Comparison of ENCODE assay signal across 27 cellular contexts in the genomic region with DNA sequence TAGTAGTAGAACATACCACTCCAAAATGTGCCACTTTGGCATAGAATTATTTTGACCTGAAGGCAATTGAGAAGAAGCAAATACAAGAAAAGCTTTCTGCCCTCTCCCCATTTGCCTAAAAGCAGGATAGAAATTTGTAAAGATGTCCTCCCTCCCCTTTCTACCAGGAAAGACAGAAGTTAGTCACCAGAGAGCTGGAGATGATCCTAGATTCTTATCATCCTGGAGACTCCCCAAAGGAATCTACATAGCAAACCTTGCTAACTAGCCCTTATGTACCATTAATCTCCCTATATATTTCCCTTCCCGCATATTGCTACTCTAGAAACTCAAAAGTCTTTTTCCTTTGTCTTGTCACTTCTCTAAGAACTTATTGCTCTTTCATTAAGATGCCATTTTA. TPM values are rescaled to one million over a fixed set of nuclear protein-coding genes. Genes with fewer than 3 reads are reported as not detected.
A peak's percentile ranks its signal among the peaks of the same experiment; 100 is the strongest.
DNase-seq lines count a peak whose midpoint lies in the region; ATAC-seq and TF ChIP-seq lines count a peak whose summit lies in the region.
"Had no signal": no experiment of that assay in that cellular context is flagged by ENCODE, and none has a peak within 500 bp of the region (broad histone marks: within the 10 kb centered on the region; RNA-seq: fewer than 3 reads in every experiment).

No MANE protein-coding gene starts in this region.

- no peak overlapping the region for H3K4me3 Mint-ChIP-seq in HFFc6
- H3K4me3 Mint-ChIP-seq: CD4-positive, alpha-beta memory T cell; IgD-negative memory B cell had no signal

- no peaks in the 10 kb centered on the region for H3K36me3 Mint-ChIP-seq in HFFc6 (ENCODE audit: low read depth)
- H3K36me3 Mint-ChIP-seq: CD4-positive, alpha-beta memory T cell; IgD-negative memory B cell had no signal

- H3K4me1 Mint-ChIP-seq in HFFc6 (ENCODE audit: low read depth): no peaks in the 10 kb centered on the region
- H3K4me1 Mint-ChIP-seq: CD4-positive, alpha-beta memory T cell had no signal

- H2AFZ ChIP-seq in parathyroid adenoma: peak overlapping the region; percentile 10

- H3K27me3 ChIP-seq in parathyroid adenoma (ENCODE audit: control insufficient read depth, insufficient read depth, low read length): no peaks in the 10 kb centered on the region
- H3K27me3 ChIP-seq: BLaER1 treated with 17β-estradiol and CSF1 and Interleukin-3, amounts not matched to agents 10 nM and 100 nM; SJCRH30 had no signal

- peaks cover 8% of the 10 kb centered on the region for H3K9me3 Mint-ChIP-seq in HFFc6

- H3K27ac Mint-ChIP-seq in HFFc6: no peak overlapping the region
- H3K27ac Mint-ChIP-seq: CD4-positive, alpha-beta memory T cell; IgD-negative memory B cell had no signal

- H3K79me2 ChIP-seq in parathyroid adenoma: no peaks in the 10 kb centered on the region

- H3K9me3 ChIP-seq in parathyroid adenoma (ENCODE audit: control insufficient read depth, low read length): no peaks in the 10 kb centered on the region
- H3K9me3 ChIP-seq: SJCRH30 had no signal

- H3K27me3 Mint-ChIP-seq in HFFc6 (ENCODE audit: insufficient read depth): peaks cover 18% of the 10 kb centered on the region

- peak; percentile 62 for DNase-seq in AG08395 (ENCODE audit: low spot score)
- peak; percentile 42 for DNase-seq in HFFc6
- no peak for DNase-seq in epidermal melanocyte (ENCODE audit: insufficient read length, low spot score)
- DNase-seq in stimulated activated CD4-positive, alpha-beta T cell treated with anti-CD3 and anti-CD28 coated beads, Interleukin-2, amount 100 ng/mL, for 24 hours: no peak
- no peak for DNase-seq in NCI-H2029 (lab: John Stamatoyannopoulos, UW)
- DNase-seq: 8988T; AML-193; CD4-positive, alpha-beta memory T cell; COR-L47; DMS53; GDM1; HCEC 1CT; NCI-H1092; NCI-H1417 treated with DMSO at 0.1 percent for 48 hours; NCI-H187; NCI-H2171 treated with DMSO at 0.1 percent for 48 hours; NCI-H524 treated with DMSO at 0.1 percent for 48 hours; NCI-H774; SJCRH30 had no signal

- no peak overlapping the region for H3K4me3 ChIP-seq in parathyroid adenoma (ENCODE audit: low read depth, low read length)
- H3K4me3 ChIP-seq: BLaER1 treated with 17β-estradiol and CSF1 and Interleukin-3, amounts not matched to agents 10 nM and 100 nM; SJCRH30 had no signal

- ATAC-seq in SK-N-SH treated with all-trans-retinoic acid at 6 μM for 48 hours: peak; percentile 52; the same call in 2 of the 3 replicates
- ATAC-seq: Right ventricle myocardium inferior had no signal

- no peak overlapping the region for H3K9ac ChIP-seq in parathyroid adenoma
- H3K9ac ChIP-seq: BLaER1 treated with 17β-estradiol and CSF1 and Interleukin-3, amounts not matched to agents 10 nM and 100 nM; KMS-11 had no signal

- H3K27ac ChIP-seq in parathyroid adenoma: no peak overlapping the region
- H3K27ac ChIP-seq: BLaER1 treated with 17β-estradiol and CSF1 and Interleukin-3, amounts not matched to agents 10 nM and 100 nM; HL-60; KMS-11; SJCRH30 had no signal

- peaks cover 13% of the 10 kb centered on the region for H3K4me1 ChIP-seq in parathyroid adenoma
- H3K4me1 ChIP-seq: SJCRH30 had no signal

- peak overlapping the region; percentile 29 for H3K4me2 ChIP-seq in parathyroid adenoma (ENCODE audit: low read length)
- H3K4me2 ChIP-seq: KMS-11 had no signal

- TF ChIP-seq CTCF in HFFc6 (IDR thresholded peaks at IDR 0.05): no peak
- no peak for TF ChIP-seq CTCF in parathyroid adenoma (IDR thresholded peaks at IDR 0.05)

- no peaks in the 10 kb centered on the region for H3K36me3 ChIP-seq in parathyroid adenoma (ENCODE audit: control insufficient read depth, insufficient read depth, low read length)
- H3K36me3 ChIP-seq: BLaER1 treated with 17β-estradiol and CSF1 and Interleukin-3, amounts not matched to agents 10 nM and 100 nM; SJCRH30 had no signal

TF ChIP-seq in SK-N-SH treated with all-trans-retinoic acid at 6 μM for 48 hours, 23 proteins besides CTCF, POLR2A, EP300 and RAD21:
- no peak for TF ChIP-seq ESRRG (CRISPR knock-in tag; IDR thresholded peaks at IDR 0.05)
- TF ChIP-seq, protein P1, sequence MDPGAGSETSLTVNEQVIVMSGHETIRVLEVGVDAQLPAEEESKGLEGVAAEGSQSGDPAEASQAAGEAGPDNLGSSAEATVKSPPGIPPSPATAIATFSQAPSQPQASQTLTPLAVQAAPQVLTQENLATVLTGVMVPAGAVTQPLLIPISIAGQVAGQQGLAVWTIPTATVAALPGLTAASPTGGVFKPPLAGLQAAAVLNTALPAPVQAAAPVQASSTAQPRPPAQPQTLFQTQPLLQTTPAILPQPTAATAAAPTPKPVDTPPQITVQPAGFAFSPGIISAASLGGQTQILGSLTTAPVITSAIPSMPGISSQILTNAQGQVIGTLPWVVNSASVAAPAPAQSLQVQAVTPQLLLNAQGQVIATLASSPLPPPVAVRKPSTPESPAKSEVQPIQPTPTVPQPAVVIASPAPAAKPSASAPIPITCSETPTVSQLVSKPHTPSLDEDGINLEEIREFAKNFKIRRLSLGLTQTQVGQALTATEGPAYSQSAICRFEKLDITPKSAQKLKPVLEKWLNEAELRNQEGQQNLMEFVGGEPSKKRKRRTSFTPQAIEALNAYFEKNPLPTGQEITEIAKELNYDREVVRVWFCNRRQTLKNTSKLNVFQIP (CRISPR knock-in tag; IDR thresholded peaks at IDR 0.05; ENCODE audit: borderline replicate concordance, low read depth): no peak
- no peak for TF ChIP-seq CSDC2 (CRISPR knock-in tag; IDR thresholded peaks at IDR 0.05)
- no peak for TF ChIP-seq TCF4 (CRISPR knock-in tag; IDR thresholded peaks at IDR 0.05; ENCODE audit: borderline replicate concordance)
- TF ChIP-seq RARB (CRISPR knock-in tag; IDR thresholded peaks at IDR 0.05): no peak
- TF ChIP-seq ZNF565 (CRISPR knock-in tag; conservative IDR thresholded peaks at IDR 0.05; ENCODE audit: low read depth): no peak
- TF ChIP-seq, protein P2, sequence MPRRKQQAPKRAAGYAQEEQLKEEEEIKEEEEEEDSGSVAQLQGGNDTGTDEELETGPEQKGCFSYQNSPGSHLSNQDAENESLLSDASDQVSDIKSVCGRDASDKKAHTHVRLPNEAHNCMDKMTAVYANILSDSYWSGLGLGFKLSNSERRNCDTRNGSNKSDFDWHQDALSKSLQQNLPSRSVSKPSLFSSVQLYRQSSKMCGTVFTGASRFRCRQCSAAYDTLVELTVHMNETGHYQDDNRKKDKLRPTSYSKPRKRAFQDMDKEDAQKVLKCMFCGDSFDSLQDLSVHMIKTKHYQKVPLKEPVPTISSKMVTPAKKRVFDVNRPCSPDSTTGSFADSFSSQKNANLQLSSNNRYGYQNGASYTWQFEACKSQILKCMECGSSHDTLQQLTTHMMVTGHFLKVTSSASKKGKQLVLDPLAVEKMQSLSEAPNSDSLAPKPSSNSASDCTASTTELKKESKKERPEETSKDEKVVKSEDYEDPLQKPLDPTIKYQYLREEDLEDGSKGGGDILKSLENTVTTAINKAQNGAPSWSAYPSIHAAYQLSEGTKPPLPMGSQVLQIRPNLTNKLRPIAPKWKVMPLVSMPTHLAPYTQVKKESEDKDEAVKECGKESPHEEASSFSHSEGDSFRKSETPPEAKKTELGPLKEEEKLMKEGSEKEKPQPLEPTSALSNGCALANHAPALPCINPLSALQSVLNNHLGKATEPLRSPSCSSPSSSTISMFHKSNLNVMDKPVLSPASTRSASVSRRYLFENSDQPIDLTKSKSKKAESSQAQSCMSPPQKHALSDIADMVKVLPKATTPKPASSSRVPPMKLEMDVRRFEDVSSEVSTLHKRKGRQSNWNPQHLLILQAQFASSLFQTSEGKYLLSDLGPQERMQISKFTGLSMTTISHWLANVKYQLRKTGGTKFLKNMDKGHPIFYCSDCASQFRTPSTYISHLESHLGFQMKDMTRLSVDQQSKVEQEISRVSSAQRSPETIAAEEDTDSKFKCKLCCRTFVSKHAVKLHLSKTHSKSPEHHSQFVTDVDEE (CRISPR knock-in tag; IDR thresholded peaks at IDR 0.05): no peak
- no peak for TF ChIP-seq ZFP30 (CRISPR knock-in tag; IDR thresholded peaks at IDR 0.05)
- no peak for TF ChIP-seq BACH2 (CRISPR knock-in tag; IDR thresholded peaks at IDR 0.05; ENCODE audit: borderline replicate concordance)
- no peak for TF ChIP-seq ZFP3 (CRISPR knock-in tag; IDR thresholded peaks at IDR 0.05)
- no peak for TF ChIP-seq GLIS3 (CRISPR knock-in tag; IDR thresholded peaks at IDR 0.05)
- no peak for TF ChIP-seq OSR1 (CRISPR knock-in tag; IDR thresholded peaks at IDR 0.05)
- TF ChIP-seq ZNF70 (CRISPR knock-in tag; IDR thresholded peaks at IDR 0.05): no peak
- no peak for TF ChIP-seq ISL1 (CRISPR knock-in tag; IDR thresholded peaks at IDR 0.05)
- no peak for TF ChIP-seq PPARA (CRISPR knock-in tag; IDR thresholded peaks at IDR 0.05; ENCODE audit: borderline replicate concordance)
- TF ChIP-seq ZC3H10 (CRISPR knock-in tag; IDR thresholded peaks at IDR 0.05): no peak
- TF ChIP-seq TOX (CRISPR knock-in tag; IDR thresholded peaks at IDR 0.05; ENCODE audit: borderline replicate concordance): no peak
- no peak for TF ChIP-seq ZNF8 (CRISPR knock-in tag; IDR thresholded peaks at IDR 0.05)
- TF ChIP-seq, protein P3, sequence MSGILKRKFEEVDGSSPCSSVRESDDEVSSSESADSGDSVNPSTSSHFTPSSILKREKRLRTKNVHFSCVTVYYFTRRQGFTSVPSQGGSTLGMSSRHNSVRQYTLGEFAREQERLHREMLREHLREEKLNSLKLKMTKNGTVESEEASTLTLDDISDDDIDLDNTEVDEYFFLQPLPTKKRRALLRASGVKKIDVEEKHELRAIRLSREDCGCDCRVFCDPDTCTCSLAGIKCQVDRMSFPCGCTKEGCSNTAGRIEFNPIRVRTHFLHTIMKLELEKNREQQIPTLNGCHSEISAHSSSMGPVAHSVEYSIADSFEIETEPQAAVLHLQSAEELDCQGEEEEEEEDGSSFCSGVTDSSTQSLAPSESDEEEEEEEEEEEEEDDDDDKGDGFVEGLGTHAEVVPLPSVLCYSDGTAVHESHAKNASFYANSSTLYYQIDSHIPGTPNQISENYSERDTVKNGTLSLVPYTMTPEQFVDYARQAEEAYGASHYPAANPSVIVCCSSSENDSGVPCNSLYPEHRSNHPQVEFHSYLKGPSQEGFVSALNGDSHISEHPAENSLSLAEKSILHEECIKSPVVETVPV (CRISPR knock-in tag; IDR thresholded peaks at IDR 0.05): no peak
- TF ChIP-seq ARNTL (CRISPR knock-in tag; IDR thresholded peaks at IDR 0.05; ENCODE audit: borderline replicate concordance, low read depth): no peak

RNA-seq across cellular contexts. Expression of a gene that starts 12.6 kb away (rescaled TPM):
- not detected for total RNA-seq in HFFc6 (2021; fragmentation: NEBNext Ultra II Directional; extraction: Animal tissue kit (Norgen Biotek cat#: 25700))
- total RNA-seq: Daoy had no signal

RNA-seq across cellular contexts. Expression of a gene that starts 52.3 kb away (rescaled TPM):
- 100 to 1,000 TPM in 3 of 6 experiments, 10 to 100 TPM in 3; 76.6 to 139 (median 101) TPM for total RNA-seq in HFFc6 (2021; fragmentation: NEBNext Ultra II Directional; extraction: Animal tissue kit (Norgen Biotek cat#: 25700))

RNA-seq across cellular contexts. Expression of a gene that starts 52.4 kb away (rescaled TPM):
- total RNA-seq in HFFc6 (2021; fragmentation: NEBNext Ultra II Directional; extraction: Animal tissue kit (Norgen Biotek cat#: 25700)): 10 to 100 TPM in 2 of 6 experiments, 1 to 10 TPM in 4; 6.6 to 10.5 (median 8.9) TPM

Comparison
In these comparisons a context has a peak if more than half of its experiments do, and no peak if none do; other contexts are left out.
1. DNase-seq: peak in AG08395 (single experiment) and HFFc6 (single experiment); none in epidermal melanocyte (single experiment), stimulated activated CD4-positive, alpha-beta T cell treated with anti-CD3 and anti-CD28 coated beads, Interleukin-2, amount 100 ng/mL, for 24 hours (0 of 2) and NCI-H2029 (single experiment).